In genomic region chr16:12204601-12205000, GRCh38 we compare ENCODE assay signal across 28 cellular contexts.
"Had no signal": no experiment of that assay in that cellular context is flagged by ENCODE, and none has a peak within 500 bp of the region (broad histone marks: within the 10 kb centered on the region; RNA-seq: fewer than 3 reads in every experiment).

No MANE protein-coding gene starts in this region.

- H3K27me3 ChIP-seq: neutrophil, pancreas, spleen, thyroid gland, tibial nerve, upper lobe of left lung, vagina had no signal

- H3K9me3 ChIP-seq: neutrophil, pancreas, prostate gland, spleen, thoracic aorta, thyroid gland, tibial nerve, upper lobe of left lung, vagina had no signal

- ATAC-seq: naive thymus-derived CD8-positive, alpha-beta T cell; natural killer cell treated with Interleukin-12 subunit alpha and Interleukin-12 subunit beta and Interleukin-15 and Interleukin-18, amount 100 ng/mL, for 72 hours; right cardiac atrium; sciatic nerve; stimulated activated memory B cell treated with anti-CD40 and anti-IgM and Interleukin-4, amounts not matched to agents 10 μg/mL and 1 μg/mL and 100 μg/mL, for 72 hours; stimulated activated naive CD8-positive, alpha-beta T cell treated with anti-CD3 and anti-CD28 coated beads, Interleukin-15, amount 100 ng/mL, for 72 hours; stimulated activated naive CD8-positive, alpha-beta T cell treated with anti-CD3 and anti-CD28 coated beads, Interleukin-15, Interleukin-2, amounts not matched to agents 100 U/mL and 50 U/mL, for 24 hours had no signal

- H3K4me1 ChIP-seq: pancreas, prostate gland, upper lobe of left lung, vagina had no signal

- H3K36me3 ChIP-seq: pancreas, prostate gland, thoracic aorta, thyroid gland, vagina had no signal

- H3K4me3 ChIP-seq: pancreas, prostate gland, skin epidermis, smooth muscle cell, spleen, thoracic aorta, thyroid gland, tibial nerve, upper lobe of left lung, vagina had no signal

- H3K27ac ChIP-seq: neutrophil, pancreas, prostate gland, skin epidermis, spleen, thoracic aorta, thyroid gland, tibial nerve, upper lobe of left lung, vagina had no signal

- FAIRE-seq: pancreas, urothelium cell line had no signal

- H3K4me2 ChIP-seq: smooth muscle cell had no signal

- DNase-seq: naive B cell; naive thymus-derived CD8-positive, alpha-beta T cell; nephron progenitor cell; pancreas; right cardiac atrium; spleen; stimulated activated CD4-positive, alpha-beta T cell treated with anti-CD3 and anti-CD28 coated beads, Interleukin-12 subunit alpha, Interleukin-12 subunit beta, amount 100 ng/mL, for 4 hours; stimulated activated CD4-positive, alpha-beta T cell treated with anti-CD3 and anti-CD28 coated beads, Interleukin-1b, Interleukin-23, amount 100 ng/mL, for 48 hours; stimulated activated CD4-positive, alpha-beta T cell treated with anti-CD3 and anti-CD28 coated beads, Interleukin-4, amount 100 ng/mL, for 1 hour; stimulated activated CD4-positive, alpha-beta T cell treated with anti-CD3 and anti-CD28 coated beads, Interleukin-4, amount 100 ng/mL, for 4 hours; stimulated activated CD8-positive, alpha-beta memory T cell treated with anti-CD3 and anti-CD28 coated beads, Interleukin-4, amount 100 ng/mL, for 48 hours; stimulated activated naive CD4-positive, alpha-beta T cell; stimulated activated naive CD8-positive, alpha-beta T cell treated with anti-CD3 and anti-CD28 coated beads, Interleukin-15, amount 100 ng/mL, for 72 hours; stimulated activated naive CD8-positive, alpha-beta T cell treated with anti-CD3 and anti-CD28 coated beads, Interleukin-15, Interleukin-2, amounts not matched to agents 100 U/mL and 50 U/mL, for 24 hours; thyroid gland; trophoblast cell; upper lobe of left lung had no signal
